ENCODE assay signal across 12 cellular contexts in the genomic region with DNA sequence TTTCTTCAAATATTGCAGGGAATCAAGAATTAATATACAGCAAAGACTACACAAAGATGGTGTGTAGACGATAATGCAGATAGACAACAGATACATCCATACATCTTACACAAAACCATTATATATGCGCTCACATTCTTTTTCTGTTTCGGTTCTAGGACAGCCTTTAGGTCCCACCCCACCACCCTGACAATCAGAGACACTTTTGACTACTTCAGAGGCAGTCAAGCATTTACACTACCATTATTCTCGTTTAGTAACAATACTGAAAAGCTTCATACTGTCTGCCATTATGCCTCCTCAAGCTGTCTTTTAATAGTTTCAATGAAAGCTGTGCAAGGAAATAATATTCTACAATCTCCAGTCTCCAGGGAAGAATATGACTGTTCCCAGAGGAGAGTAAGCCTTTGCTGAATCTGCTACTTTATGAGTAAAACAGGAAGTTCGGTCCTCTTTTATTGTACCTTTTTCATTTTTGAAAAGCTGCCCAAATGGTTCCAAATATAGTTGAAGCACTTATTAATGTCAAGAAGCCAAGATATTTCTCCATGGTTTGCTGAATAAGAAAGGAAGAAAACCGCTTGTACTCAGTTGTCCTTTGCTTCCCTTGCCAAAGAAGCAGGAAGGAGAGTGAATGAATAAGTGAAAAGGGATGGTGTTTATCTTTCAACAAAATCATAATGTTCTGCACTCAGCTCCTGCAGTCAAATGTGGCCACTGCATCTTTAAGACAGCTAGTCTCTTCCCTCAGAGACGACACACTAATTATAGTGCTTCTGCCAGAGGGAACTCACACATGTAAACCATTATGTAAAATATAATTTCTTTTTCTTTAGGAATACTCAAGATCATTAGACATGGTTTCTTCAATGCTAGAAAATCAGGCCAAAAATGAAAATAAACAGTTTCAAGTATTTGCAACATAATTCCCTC.
A peak's percentile ranks its signal among the peaks of the same experiment; 100 is the strongest.
DNase-seq lines count a peak whose midpoint lies in the region; ATAC-seq and TF ChIP-seq lines count a peak whose summit lies in the region.
"Had no signal": no experiment of that assay in that cellular context is flagged by ENCODE, and none has a peak within 500 bp of the region (broad histone marks: within the 10 kb centered on the region; RNA-seq: fewer than 3 reads in every experiment).

No MANE protein-coding gene starts in this region.

- intact Hi-C loops in sciatic nerve (cut with DNase I): no loop called here
- intact Hi-C loops in CD4-positive, alpha-beta T cell (cut with DNase I, micrococcal nuclease): loop anchor here (10.0 kb wide), 2 partner anchors 79 to 859 kb away; no protein-coding TSS in a partner anchor

- POLR2A ChIA-PET in CD4-positive, alpha-beta T cell (lab: Charles Lee): no interaction called here

- no peaks in the 10 kb centered on the region for H3K27me3 Mint-ChIP-seq in CD4-positive, alpha-beta T cell

- H3K4me2 ChIP-seq in OCI-LY3 (ENCODE audit: low read length): peak overlapping the region; percentile 18

- H4K20me1 ChIP-seq in OCI-LY3 (ENCODE audit: insufficient read depth, low read length): no peaks in the 10 kb centered on the region

- peak in 2 of 3 experiments; percentile 18 to 76 for DNase-seq in NCI-H1417 (lab: John Stamatoyannopoulos, UW)
- DNase-seq in NCI-H1417 treated with DMSO at 0.1 percent for 48 hours (lab: John Stamatoyannopoulos, UW): no peak
- DNase-seq in fibroblast of the aortic adventitia (ENCODE audit: low read depth): peak; percentile 74
- DNase-seq in sciatic nerve (ENCODE audit: low spot score): no peak
- DNase-seq in COR-L47 (lab: John Stamatoyannopoulos, UW): no peak
- no peak for DNase-seq in CD4-positive, alpha-beta T cell
- DNase-seq: 8988T; activated CD4-positive, alpha-beta T cell treated with anti-CD3 and anti-CD28 coated beads, Interleukin-2, amount 50 U/mL, for 4 hours; activated naive CD4-positive, alpha-beta T cell; T-helper 1 cell had no signal

- H3K4me3 Mint-ChIP-seq in CD4-positive, alpha-beta T cell: no peak overlapping the region

- CTCF ChIA-PET in CD4-positive, alpha-beta T cell (lab: Charles Lee): no interaction called here

- no peaks in the 10 kb centered on the region for H3K79me2 ChIP-seq in OCI-LY3 (ENCODE audit: low read length)

- peak; percentile 79 for ATAC-seq in sciatic nerve
- ATAC-seq in HG03095 (IDR thresholded peaks at IDR 0.05; ENCODE audit: unreplicated experiment): no peak
- ATAC-seq in CD4-positive, alpha-beta T cell (ENCODE audit: poor library complexity): no peak

- H3K36me3 Mint-ChIP-seq in CD4-positive, alpha-beta T cell (ENCODE audit: low read depth): no peaks in the 10 kb centered on the region

- H3K4me1 ChIP-seq in OCI-LY3 (ENCODE audit: low read length): peaks cover 13% of the 10 kb centered on the region

- TF ChIP-seq CTCF in OCI-LY3 (IDR thresholded peaks at IDR 0.05; ENCODE audit: low read depth, low read length) (no peak), fibroblast of the aortic adventitia (IDR thresholded peaks at IDR 0.05; ENCODE audit: insufficient read depth, low read length) (no peak)
- TF ChIP-seq CTCF in CD4-positive, alpha-beta T cell (IDR thresholded peaks at IDR 0.05): no peak

- H3K27me3 ChIP-seq in OCI-LY3 (ENCODE audit: low read depth, low read length): peaks cover 9% of the 10 kb centered on the region; the same call in 1 of the 2 replicates
- no peaks in the 10 kb centered on the region for H3K27me3 ChIP-seq in CD4-positive, alpha-beta T cell (ENCODE audit: control insufficient read depth, insufficient read depth, low read length)

- H3K27ac Mint-ChIP-seq in CD4-positive, alpha-beta T cell: no peak overlapping the region

- no peak overlapping the region for H3K27ac ChIP-seq in OCI-LY3 (ENCODE audit: low read length)
- no peak overlapping the region for H3K27ac ChIP-seq in CD4-positive, alpha-beta T cell (ENCODE audit: low read depth, low read length)

- H3K9ac ChIP-seq in OCI-LY3 (ENCODE audit: low read length): no peak overlapping the region

- H3K4me3 ChIP-seq in OCI-LY3 (ENCODE audit: low read length) (no peak overlapping the region), fibroblast of the aortic adventitia (ENCODE audit: low read depth, low read length) (peak overlapping the region; percentile 5)

- peaks cover 60% of the 10 kb centered on the region for H3K4me1 Mint-ChIP-seq in CD4-positive, alpha-beta T cell (ENCODE audit: low read depth)

- no peaks in the 10 kb centered on the region for H3K9me3 Mint-ChIP-seq in CD4-positive, alpha-beta T cell

- H2AFZ ChIP-seq in OCI-LY3 (ENCODE audit: low read depth, low read length): 0 out of 2 replicates have a peak overlapping the region, but pooled peaks have one; percentile 6

- H3K9me3 ChIP-seq in OCI-LY3 (ENCODE audit: insufficient read depth, low read length): no peaks in the 10 kb centered on the region
- no peaks in the 10 kb centered on the region for H3K9me3 ChIP-seq in CD4-positive, alpha-beta T cell (ENCODE audit: control insufficient read depth, low read length)

- no peaks in the 10 kb centered on the region for H3K36me3 ChIP-seq in OCI-LY3 (replicated peaks; ENCODE audit: low read depth, low read length)

Comparison
In these comparisons a context has a peak if more than half of its experiments do, and no peak if none do; other contexts are left out.
1. DNase-seq: peak in NCI-H1417 (2 of 3) and fibroblast of the aortic adventitia (single experiment); none in NCI-H1417 treated with DMSO at 0.1 percent for 48 hours (single experiment), sciatic nerve (single experiment), COR-L47 (single experiment) and CD4-positive, alpha-beta T cell (0 of 10).